In genomic region chr20:57960803-57961575, GRCh38 we compare ENCODE assay signal across 15 cellular contexts.
"Had no signal": no experiment of that assay in that cellular context is flagged by ENCODE, and none has a peak within 500 bp of the region (broad histone marks: within the 10 kb centered on the region; RNA-seq: fewer than 3 reads in every experiment).

No MANE protein-coding gene starts in this region.

- ATAC-seq: activated CD8-positive, alpha-beta memory T cell treated with anti-CD3 and anti-CD28 coated beads, Interleukin-2, amount 10 ng/mL, durations not matched to agents 7 days and 5 days; activated naive CD8-positive, alpha-beta T cell treated with anti-CD3 and anti-CD28 coated beads, Interleukin-2, amount 50 U/mL, for 24 hours; left cardiac atrium; stimulated activated memory B cell treated with anti-CD40 and anti-IgM and Interleukin-4, amounts not matched to agents 10 μg/mL and 1 μg/mL and 100 μg/mL, for 72 hours had no signal

- DNase-seq: activated CD4-positive, alpha-beta memory T cell treated with anti-CD3 and anti-CD28 coated beads for 36 hours; activated CD8-positive, alpha-beta memory T cell treated with anti-CD3 and anti-CD28 coated beads, Interleukin-2, amount 10 ng/mL, durations not matched to agents 7 days and 5 days; activated naive CD4-positive, alpha-beta T cell treated with anti-CD3 and anti-CD28 coated beads for 36 hours; activated naive CD8-positive, alpha-beta T cell treated with anti-CD3 and anti-CD28 coated beads, Interleukin-2, amount 50 U/mL, for 24 hours; activated T-cell treated with anti-CD3 and anti-CD28 coated beads, Interleukin-2, amount 50 U/mL, for 1 hour; cerebellar nuclear complex; effector CD8-positive, alpha-beta T cell; foreskin fibroblast; heart left ventricle; left cardiac atrium; midbrain; retina; stimulated activated CD4-positive, alpha-beta T cell treated with anti-CD3 and anti-CD28 coated beads, Interleukin-2, amount 100 ng/mL, for 48 hours; T1000 had no signal
